ENCODE assay signal across 8 cellular contexts in the genomic region with DNA sequence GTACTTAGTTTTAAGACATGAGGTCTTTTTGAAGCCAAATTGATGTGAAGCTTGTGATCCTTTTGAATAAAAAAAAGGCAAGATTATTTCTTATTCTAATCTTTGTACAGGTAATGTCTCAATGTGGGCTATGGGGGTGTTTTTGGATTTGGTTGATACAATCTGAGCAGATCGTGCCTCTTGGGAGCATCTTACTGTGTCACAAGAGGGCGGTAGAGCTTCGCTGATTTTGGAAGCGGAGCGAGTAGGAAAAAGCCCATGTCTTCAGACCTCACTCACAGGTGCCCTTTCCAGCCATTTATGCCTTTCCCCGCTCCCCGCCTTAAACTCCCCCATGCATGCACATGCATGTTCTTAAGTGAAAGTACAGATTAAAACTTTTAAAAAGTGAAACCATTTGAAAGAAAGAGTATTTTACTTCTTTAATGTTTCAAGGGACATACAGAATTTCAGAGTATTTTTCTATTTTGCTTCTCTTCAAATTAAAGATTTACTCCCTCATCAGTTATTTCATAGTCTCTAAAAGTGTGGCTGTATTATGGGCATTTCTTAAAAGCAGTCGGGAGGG. TPM values are rescaled to one million over a fixed set of nuclear protein-coding genes. Genes with fewer than 3 reads are reported as not detected.
DNase-seq lines count a peak whose midpoint lies in the region; ATAC-seq, FAIRE-seq and TF ChIP-seq lines count a peak whose summit lies in the region.

No MANE protein-coding gene starts in this region.

- H3K4me1 Mint-ChIP-seq in activated T-helper 2 cell treated with anti-CD3 and anti-CD28 coated beads, Interferon-gamma antibody, Interleukin-2, Interleukin-4, amounts not matched to agents 10 μg/mL and 5 μg/mL and 100 μg/mL, durations not matched to agents 14 hours and 24 hours and 36 hours (ENCODE audit: low read depth) = no peaks in the 10 kb centered on the region

- H3K9me3 Mint-ChIP-seq in activated T-helper 2 cell treated with anti-CD3 and anti-CD28 coated beads, Interferon-gamma antibody, Interleukin-2, Interleukin-4, amounts not matched to agents 10 μg/mL and 5 μg/mL and 100 μg/mL, durations not matched to agents 14 hours and 24 hours and 36 hours = no peaks in the 10 kb centered on the region

- no peak for TF ChIP-seq POLR2A in A549 (IDR thresholded peaks at IDR 0.05; ENCODE audit: low read length)

- WGBS in A549 (ENCODE audit: missing lambda C conversion rate) = under 1% methylated on average over 8 of the region's 8 CpGs

- H3K27me3 Mint-ChIP-seq in activated T-helper 2 cell treated with anti-CD3 and anti-CD28 coated beads, Interferon-gamma antibody, Interleukin-2, Interleukin-4, amounts not matched to agents 10 μg/mL and 5 μg/mL and 100 μg/mL, durations not matched to agents 14 hours and 24 hours and 36 hours (ENCODE audit: low read depth) = peaks cover 16% of the 10 kb centered on the region

- no peak overlapping the region for H3K4me3 ChIP-seq in A549

- H3K4me1 ChIP-seq in A549 = no peaks in the 10 kb centered on the region
- H3K4me1 ChIP-seq in foreskin keratinocyte = no peaks in the 10 kb centered on the region

- no peak overlapping the region for H3K27ac ChIP-seq in A549
- no peak overlapping the region for H3K27ac ChIP-seq in foreskin keratinocyte

- POLR2A ChIA-PET in A549 (lab: Yijun Ruan, JAX) = no interaction called here

- TF ChIP-seq EP300 in A549 (IDR thresholded peaks at IDR 0.05) = no peak

- H3K27me3 ChIP-seq in foreskin keratinocyte = peaks cover 14% of the 10 kb centered on the region

- peak; percentile 92 to 95 for ATAC-seq in A549
- peak; percentile 78 for ATAC-seq in GM18498 (IDR thresholded peaks at IDR 0.05; ENCODE audit: unreplicated experiment)
- ATAC-seq in foreskin keratinocyte = peak; percentile 75
- peak; percentile 71 for ATAC-seq in omental fat pad (ENCODE audit: low FRiP score)

- H3K9me3 ChIP-seq in A549 = no peaks in the 10 kb centered on the region

- CTCF ChIA-PET in A549 (lab: Yijun Ruan, JAX) = interaction anchor here (0.6 to 5.5 kb wide), 22 partner anchors 9 to 280 kb away, joined by 3 to 80 read pairs (median 4); partner anchors contain the start of genes PUS3 and VSIG10L2

- H3K4me3 Mint-ChIP-seq in activated T-helper 2 cell treated with anti-CD3 and anti-CD28 coated beads, Interferon-gamma antibody, Interleukin-2, Interleukin-4, amounts not matched to agents 10 μg/mL and 5 μg/mL and 100 μg/mL, durations not matched to agents 14 hours and 24 hours and 36 hours (ENCODE audit: low read depth) = no peak overlapping the region

- H3K36me3 Mint-ChIP-seq in activated T-helper 2 cell treated with anti-CD3 and anti-CD28 coated beads, Interferon-gamma antibody, Interleukin-2, Interleukin-4, amounts not matched to agents 10 μg/mL and 5 μg/mL and 100 μg/mL, durations not matched to agents 14 hours and 24 hours and 36 hours (ENCODE audit: low read depth) = no peaks in the 10 kb centered on the region

- H3K4me2 ChIP-seq in A549 = no peak overlapping the region

- FAIRE-seq in A549 (lab: Jason Lieb, UNC) = no peak
- no peak for FAIRE-seq in urothelium cell line (lab: Jason Lieb, UNC)

- peak; percentile 65 to 71 for DNase-seq in A549 (ENCODE audit: low read depth in 1 of 2, low spot score in 1 of 2)
- DNase-seq in KG1 (lab: John Stamatoyannopoulos, UW) = peak; percentile 49
- DNase-seq in OCI-M1 (lab: John Stamatoyannopoulos, UW) = peak; percentile 92
- peak; percentile 35 for DNase-seq in activated T-helper 2 cell treated with anti-CD3 and anti-CD28 coated beads, Interferon-gamma antibody, Interleukin-2, Interleukin-4, amounts not matched to agents 10 μg/mL and 5 μg/mL and 100 μg/mL, durations not matched to agents 14 hours and 24 hours and 36 hours (ENCODE audit: low spot score)
- peak; percentile 10 to 53 for DNase-seq in foreskin keratinocyte
- DNase-seq in omental fat pad (ENCODE audit: low spot score) = no peak
- DNase-seq in urothelium cell line (ENCODE audit: low spot score) = peak; percentile 62

- H3K27ac Mint-ChIP-seq in activated T-helper 2 cell treated with anti-CD3 and anti-CD28 coated beads, Interferon-gamma antibody, Interleukin-2, Interleukin-4, amounts not matched to agents 10 μg/mL and 5 μg/mL and 100 μg/mL, durations not matched to agents 14 hours and 24 hours and 36 hours = no peak overlapping the region

- peak; percentile 87 to 89 for TF ChIP-seq RAD21 in A549 (conservative IDR thresholded peaks at IDR 0.05 in 1 of 2, IDR thresholded peaks at IDR 0.05 in 1 of 2)

- intact Hi-C loops in activated T-helper 2 cell treated with anti-CD3 and anti-CD28 coated beads, Interferon-gamma antibody, Interleukin-2, Interleukin-4, amounts not matched to agents 10 μg/mL and 5 μg/mL and 100 μg/mL, durations not matched to agents 14 hours and 24 hours and 36 hours (cut with micrococcal nuclease) = loop anchor here (1.0 kb wide), 1 partner anchor 271 kb away; no protein-coding TSS in a partner anchor

- peak; percentile 84 for TF ChIP-seq CTCF in A549 (IDR thresholded peaks at IDR 0.05)
- TF ChIP-seq CTCF in foreskin keratinocyte (conservative IDR thresholded peaks at IDR 0.05) = peak; percentile 88
- TF ChIP-seq CTCF in omental fat pad (IDR thresholded peaks at IDR 0.05) = peak in 1 of 3 donors; percentile 40

TF ChIP-seq in A549, 52 proteins besides CTCF, POLR2A, EP300 and RAD21:
- peak; percentile 79 for TF ChIP-seq SMC3 (IDR thresholded peaks at IDR 0.05)
- TF ChIP-seq MAZ (IDR thresholded peaks at IDR 0.05; ENCODE audit: borderline replicate concordance, low read depth, low read length) = no peak

RNA-seq across cellular contexts. Expression of gene DDX25, which starts 18.8 kb away (rescaled TPM):
- polyA plus RNA-seq in A549 (2011; rRNA removed) (0.01 and 0.05 TPM in 2 replicates), A549 (2017; fragmentation: RNase III; extraction: RNeasy Plus Mini Kit Qiagen cat#74134 plus additional on column Dnase treatment) (0.07 TPM in 1 of 3 replicates, not detected in the others), foreskin keratinocyte (0.02 TPM in 1 of 2 replicates, not detected in the other)
- polyA plus RNA-seq in A549 (2012; cell fraction: cytosol; rRNA removed) = not detected in 2 replicates
- polyA plus RNA-seq in A549 (2012; cell fraction: nucleus; rRNA removed) = 0.07 and 0.18 TPM in 2 replicates
- 0.66 TPM in 1 of 2 replicates, not detected in the other for polyA minus RNA-seq in A549 (2011; rRNA and poly(A)+ RNA removed)
- total RNA-seq in activated T-helper 2 cell treated with anti-CD3 and anti-CD28 coated beads, Interferon-gamma antibody, Interleukin-2, Interleukin-4, amounts not matched to agents 10 μg/mL and 5 μg/mL and 100 μg/mL, durations not matched to agents 14 hours and 24 hours and 36 hours = not detected in 2 replicates
- total RNA-seq in foreskin keratinocyte (not detected in 2 replicates), omental fat pad (1 to 10 TPM in 1 of 4 donors, under 1 TPM in 1, not detected in 2; 0.60 to 2.5 TPM)

RNA-seq across cellular contexts. Expression of gene PUS3, which starts 20.1 kb away (rescaled TPM):
- polyA plus RNA-seq in A549 (2011; rRNA removed) (7.4 and 8.0 TPM in 2 replicates), A549 (2017; fragmentation: RNase III; extraction: RNeasy Plus Mini Kit Qiagen cat#74134 plus additional on column Dnase treatment) (5.0 to 8.8 TPM (median 8.2 TPM) in 3 replicates), foreskin keratinocyte (8.9 and 12.9 TPM in 2 replicates)
- 1.9 TPM in 2 replicates for polyA plus RNA-seq in A549 (2012; cell fraction: cytosol; rRNA removed)
- 0.65 and 1.2 TPM in 2 replicates for polyA plus RNA-seq in A549 (2012; cell fraction: nucleus; rRNA removed)
- polyA minus RNA-seq in A549 (2011; rRNA and poly(A)+ RNA removed) = 4.0 and 4.3 TPM in 2 replicates
- total RNA-seq in activated T-helper 2 cell treated with anti-CD3 and anti-CD28 coated beads, Interferon-gamma antibody, Interleukin-2, Interleukin-4, amounts not matched to agents 10 μg/mL and 5 μg/mL and 100 μg/mL, durations not matched to agents 14 hours and 24 hours and 36 hours = 16.0 and 17.0 TPM in 2 replicates
- total RNA-seq in foreskin keratinocyte (12.8 and 13.8 TPM in 2 replicates), omental fat pad (10 to 100 TPM in 2 of 4 donors, 1 to 10 TPM in 2; 7.3 to 12.2 (median 9.5) TPM)

RNA-seq across cellular contexts. Expression of gene VSIG10L2, which starts 22.7 kb away (rescaled TPM):
- not detected in 2 replicates for polyA plus RNA-seq in A549 (2011; rRNA removed)
- not detected in 2 replicates for polyA plus RNA-seq in A549 (2012; cell fraction: cytosol; rRNA removed)
- polyA plus RNA-seq in A549 (2012; cell fraction: nucleus; rRNA removed) = not detected in 2 replicates
- not detected in 3 replicates for polyA plus RNA-seq in A549 (2017; fragmentation: RNase III; extraction: RNeasy Plus Mini Kit Qiagen cat#74134 plus additional on column Dnase treatment)
- polyA minus RNA-seq in A549 (2011; rRNA and poly(A)+ RNA removed) = 0.04 TPM in 1 of 2 replicates, not detected in the other
- total RNA-seq in activated T-helper 2 cell treated with anti-CD3 and anti-CD28 coated beads, Interferon-gamma antibody, Interleukin-2, Interleukin-4, amounts not matched to agents 10 μg/mL and 5 μg/mL and 100 μg/mL, durations not matched to agents 14 hours and 24 hours and 36 hours = not detected in 2 replicates
- not detected in 2 replicates for total RNA-seq in foreskin keratinocyte
- 0.09 and 0.13 TPM in 2 replicates for polyA plus RNA-seq in foreskin keratinocyte
- total RNA-seq in omental fat pad = under 1 TPM in 1 of 4 donors, not detected in 3; 0.32 TPM

RNA-seq across cellular contexts. Expression of gene HYLS1, which starts 35.6 kb away (rescaled TPM):
- polyA plus RNA-seq in A549 (2011; rRNA removed) (15.1 and 18.7 TPM in 2 replicates), A549 (2017; fragmentation: RNase III; extraction: RNeasy Plus Mini Kit Qiagen cat#74134 plus additional on column Dnase treatment) (14.6 to 16.0 TPM (median 14.9 TPM) in 3 replicates), foreskin keratinocyte (10.4 and 14.6 TPM in 2 replicates)
- 5.8 and 6.2 TPM in 2 replicates for polyA plus RNA-seq in A549 (2012; cell fraction: cytosol; rRNA removed)
- polyA plus RNA-seq in A549 (2012; cell fraction: nucleus; rRNA removed) = 3.5 and 4.0 TPM in 2 replicates
- polyA minus RNA-seq in A549 (2011; rRNA and poly(A)+ RNA removed) = 8.6 and 8.8 TPM in 2 replicates
- total RNA-seq in activated T-helper 2 cell treated with anti-CD3 and anti-CD28 coated beads, Interferon-gamma antibody, Interleukin-2, Interleukin-4, amounts not matched to agents 10 μg/mL and 5 μg/mL and 100 μg/mL, durations not matched to agents 14 hours and 24 hours and 36 hours = 12.0 and 12.5 TPM in 2 replicates
- total RNA-seq in foreskin keratinocyte (13.3 and 14.7 TPM in 2 replicates), omental fat pad (1 to 10 TPM; 2.6 to 4.9 (median 3.0) TPM)
